In genomic region chr4:72701987-72702819, GRCh38 we compare ENCODE assay signal across 7 cellular contexts.
DNase-seq lines count a peak whose midpoint lies in the region; ATAC-seq, FAIRE-seq and TF ChIP-seq lines count a peak whose summit lies in the region.

No MANE protein-coding gene starts in this region.

- no peaks in the 10 kb centered on the region for H3K36me3 Mint-ChIP-seq in stimulated activated naive CD8-positive, alpha-beta T cell treated with anti-CD3 and anti-CD28 coated beads, Interleukin-15, Interleukin-2, amounts not matched to agents 100 ng/mL and 50 ng/mL, for 24 hours (ENCODE audit: low read depth)

- H3K27me3 Mint-ChIP-seq in stimulated activated naive CD8-positive, alpha-beta T cell treated with anti-CD3 and anti-CD28 coated beads, Interleukin-15, Interleukin-2, amounts not matched to agents 100 ng/mL and 50 ng/mL, for 24 hours = peaks cover 3% of the 10 kb centered on the region

- in situ Hi-C loops in brain microvascular endothelial cell (cut with HindIII; ENCODE audit: low pct_ligation_motif_present, low sequenced_read_pairs) = no loop called here

- ATAC-seq in GM19455 (IDR thresholded peaks at IDR 0.05; ENCODE audit: unreplicated experiment) = peak; percentile 90

- intact Hi-C loops in kidney (cut with DNase I) = no loop called here

- H3K9me3 Mint-ChIP-seq in stimulated activated naive CD8-positive, alpha-beta T cell treated with anti-CD3 and anti-CD28 coated beads, Interleukin-15, Interleukin-2, amounts not matched to agents 100 ng/mL and 50 ng/mL, for 24 hours = no peaks in the 10 kb centered on the region

- no peaks in the 10 kb centered on the region for H3K27me3 ChIP-seq in brain microvascular endothelial cell (replicated peaks)

- H3K9me3 ChIP-seq in ES-I3 (ENCODE audit: control insufficient read depth, insufficient read depth, low read length) (no peaks in the 10 kb centered on the region), kidney (ENCODE audit: control insufficient read depth in 1 of 2, low read length in 2 of 2) (no peaks in the 10 kb centered on the region)

- peaks cover 3% of the 10 kb centered on the region for H3K4me1 Mint-ChIP-seq in stimulated activated naive CD8-positive, alpha-beta T cell treated with anti-CD3 and anti-CD28 coated beads, Interleukin-15, Interleukin-2, amounts not matched to agents 100 ng/mL and 50 ng/mL, for 24 hours (ENCODE audit: low read depth)

- 0 out of 2 replicates have a peak overlapping the region, but pooled peaks have one; percentile 22 for H3K9ac ChIP-seq in ES-I3 (ENCODE audit: low read depth, low read length)
- H3K9ac ChIP-seq in kidney (ENCODE audit: low read length in 2 of 2) = peak overlapping the region in 1 of 2 donors; percentile 8

- H3K4me3 ChIP-seq in brain microvascular endothelial cell (ENCODE audit: low read depth, low read length) = peak overlapping the region; percentile 51
- H3K4me3 ChIP-seq in kidney (ENCODE audit: low read length in 2 of 2) = peak overlapping the region; percentile 57 to 62

- TF ChIP-seq CTCF in brain microvascular endothelial cell (IDR thresholded peaks at IDR 0.05; ENCODE audit: low read depth, low read length, missing control alignments) = peak; percentile 57
- peak; percentile 58 for TF ChIP-seq CTCF in kidney (IDR thresholded peaks at IDR 0.05; ENCODE audit: borderline replicate concordance, extremely low read depth, insufficient read depth)

- DNase-seq in HK-2 (ENCODE audit: unreplicated experiment) (peak; percentile 10), OCI-M1 (lab: John Stamatoyannopoulos, UW) (peak; percentile 89), brain microvascular endothelial cell (peak; percentile 77), kidney (no peak)

- H3K4me3 Mint-ChIP-seq in stimulated activated naive CD8-positive, alpha-beta T cell treated with anti-CD3 and anti-CD28 coated beads, Interleukin-15, Interleukin-2, amounts not matched to agents 100 ng/mL and 50 ng/mL, for 24 hours = peak overlapping the region; percentile 77

- no peaks in the 10 kb centered on the region for H3K36me3 ChIP-seq in ES-I3 (ENCODE audit: insufficient read depth, low read length)
- no peaks in the 10 kb centered on the region for H3K36me3 ChIP-seq in brain microvascular endothelial cell (replicated peaks)
- H3K36me3 ChIP-seq in kidney (ENCODE audit: control insufficient read depth in 1 of 2, insufficient read depth in 2 of 2, low read length in 2 of 2) = no peaks in the 10 kb centered on the region

- no peak overlapping the region for H3K27ac Mint-ChIP-seq in stimulated activated naive CD8-positive, alpha-beta T cell treated with anti-CD3 and anti-CD28 coated beads, Interleukin-15, Interleukin-2, amounts not matched to agents 100 ng/mL and 50 ng/mL, for 24 hours

- no peak overlapping the region for H3K27ac ChIP-seq in brain microvascular endothelial cell
- no peak overlapping the region for H3K27ac ChIP-seq in kidney (ENCODE audit: low read depth in 2 of 2, low read length in 2 of 2)

- H3K4me1 ChIP-seq in ES-I3 (ENCODE audit: insufficient read depth, low read length) (no peaks in the 10 kb centered on the region), kidney (ENCODE audit: control insufficient read depth in 1 of 2, insufficient read depth in 1 of 2, low read depth in 1 of 2, low read length in 2 of 2) (no peaks in the 10 kb centered on the region)

- peak; percentile 65 for FAIRE-seq in kidney (lab: Jason Lieb, UNC)
